ENCODE assay signal across 17 cellular contexts in genomic region chr1:4939266-4939665, GRCh38.
DNase-seq lines count a peak whose midpoint lies in the region; ATAC-seq, FAIRE-seq and TF ChIP-seq lines count a peak whose summit lies in the region.
"Had no signal": no experiment of that assay in that cellular context is flagged by ENCODE, and none has a peak within 500 bp of the region (broad histone marks: within the 10 kb centered on the region; RNA-seq: fewer than 3 reads in every experiment).

No MANE protein-coding gene starts in this region.

- no peak overlapping the region for H3K27ac Mint-ChIP-seq in astrocyte (ENCODE audit: unreplicated experiment)
- no peak overlapping the region for H3K27ac Mint-ChIP-seq in activated CD4-positive, alpha-beta memory T cell treated with anti-CD3 and anti-CD28 coated beads, Interleukin-2, amount 10 ng/mL, durations not matched to agents 7 days and 5 days
- H3K27ac Mint-ChIP-seq in activated naive CD4-positive, alpha-beta T cell treated with anti-CD3 and anti-CD28 coated beads, Interleukin-2, amount 50 U/mL, for 72 hours, result no peak overlapping the region
- no peak overlapping the region for H3K27ac Mint-ChIP-seq in effector memory CD8-positive, alpha-beta T cell

- H3K9me3 Mint-ChIP-seq in astrocyte (ENCODE audit: unreplicated experiment), result peaks cover 3% of the 10 kb centered on the region
- peaks cover 23% of the 10 kb centered on the region for H3K9me3 Mint-ChIP-seq in activated CD4-positive, alpha-beta memory T cell treated with anti-CD3 and anti-CD28 coated beads, Interleukin-2, amount 10 ng/mL, durations not matched to agents 7 days and 5 days
- H3K9me3 Mint-ChIP-seq in activated naive CD4-positive, alpha-beta T cell treated with anti-CD3 and anti-CD28 coated beads, Interleukin-2, amount 50 U/mL, for 72 hours, result peaks cover 10 to 12% of the 10 kb centered on the region in 2 donors
- H3K9me3 Mint-ChIP-seq in effector memory CD8-positive, alpha-beta T cell, result peaks cover 8 to 12% of the 10 kb centered on the region in 2 donors

- H3K36me3 Mint-ChIP-seq in astrocyte (ENCODE audit: low read depth, unreplicated experiment), result no peaks in the 10 kb centered on the region
- H3K36me3 Mint-ChIP-seq in activated CD4-positive, alpha-beta memory T cell treated with anti-CD3 and anti-CD28 coated beads, Interleukin-2, amount 10 ng/mL, durations not matched to agents 7 days and 5 days (ENCODE audit: low read depth), result no peaks in the 10 kb centered on the region
- H3K36me3 Mint-ChIP-seq in activated naive CD4-positive, alpha-beta T cell treated with anti-CD3 and anti-CD28 coated beads, Interleukin-2, amount 50 U/mL, for 72 hours, result peaks cover 0 to 6% of the 10 kb centered on the region in 2 donors
- H3K36me3 Mint-ChIP-seq in effector memory CD8-positive, alpha-beta T cell (ENCODE audit: insufficient read depth), result no peaks in the 10 kb centered on the region

- TF ChIP-seq RAD21 in A549 (conservative IDR thresholded peaks at IDR 0.05 in 1 of 2, IDR thresholded peaks at IDR 0.05 in 1 of 2), result no peak

- in situ Hi-C loops in GM13976 (cut with MboI; ENCODE audit: low sequenced_read_pairs, unreplicated experiment), result no loop called here

- no peak for TF ChIP-seq EP300 in A549 (IDR thresholded peaks at IDR 0.05)

- no peak for ATAC-seq in A549
- no peak for ATAC-seq in activated naive CD4-positive, alpha-beta T cell treated with anti-CD3 and anti-CD28 coated beads, Interleukin-2, amount 50 U/mL, for 72 hours
- ATAC-seq in effector memory CD8-positive, alpha-beta T cell (replicated peaks), result no peak

- no peak overlapping the region for H3K9ac ChIP-seq in astrocyte (ENCODE audit: low read length)
- H3K9ac ChIP-seq: BLaER1 treated with 17β-estradiol and CSF1 and Interleukin-3, amounts not matched to agents 10 nM and 100 nM had no signal

- H3K4me1 Mint-ChIP-seq in astrocyte (ENCODE audit: low read depth, unreplicated experiment), result no peaks in the 10 kb centered on the region
- no peaks in the 10 kb centered on the region for H3K4me1 Mint-ChIP-seq in activated CD4-positive, alpha-beta memory T cell treated with anti-CD3 and anti-CD28 coated beads, Interleukin-2, amount 10 ng/mL, durations not matched to agents 7 days and 5 days
- no peaks in the 10 kb centered on the region for H3K4me1 Mint-ChIP-seq in effector memory CD8-positive, alpha-beta T cell (ENCODE audit: low read depth in 2 of 2)

- H3K27me3 Mint-ChIP-seq in astrocyte (ENCODE audit: low read depth, unreplicated experiment), result peaks cover 11% of the 10 kb centered on the region
- H3K27me3 Mint-ChIP-seq in activated CD4-positive, alpha-beta memory T cell treated with anti-CD3 and anti-CD28 coated beads, Interleukin-2, amount 10 ng/mL, durations not matched to agents 7 days and 5 days, result no peaks in the 10 kb centered on the region
- H3K27me3 Mint-ChIP-seq in effector memory CD8-positive, alpha-beta T cell, result peaks cover 28 to 38% of the 10 kb centered on the region in 2 donors

- no peaks in the 10 kb centered on the region for H3K4me1 ChIP-seq in A549
- H3K4me1 ChIP-seq in astrocyte (ENCODE audit: insufficient read depth, low read length), result no peaks in the 10 kb centered on the region
- H3K4me1 ChIP-seq: BLaER1 treated with 17β-estradiol and CSF1 and Interleukin-3, amounts not matched to agents 10 nM and 100 nM; SJSA1 had no signal

- no peak for TF ChIP-seq POLR2A in A549 (IDR thresholded peaks at IDR 0.05; ENCODE audit: low read length)
- no peak for TF ChIP-seq POLR2A in H54 (IDR thresholded peaks at IDR 0.05; ENCODE audit: low read depth, low read length)

- TF ChIP-seq CTCF in A549 (IDR thresholded peaks at IDR 0.05), result no peak
- no peak for TF ChIP-seq CTCF in astrocyte (IDR thresholded peaks at IDR 0.05; ENCODE audit: insufficient read depth, low read depth, low read length)
- TF ChIP-seq CTCF in fibroblast of the aortic adventitia (IDR thresholded peaks at IDR 0.05; ENCODE audit: insufficient read depth, low read length), result no peak
- no peak for TF ChIP-seq CTCF in GM13976 (IDR thresholded peaks at IDR 0.05; ENCODE audit: borderline replicate concordance, control extremely low read depth, extremely low read depth, insufficient read depth, missing control alignments)

- H3K79me2 ChIP-seq in astrocyte (ENCODE audit: insufficient read depth, low read length), result no peaks in the 10 kb centered on the region

- no peak overlapping the region for H3K4me3 ChIP-seq in A549
- H3K4me3 ChIP-seq in astrocyte (ENCODE audit: insufficient read depth, low read depth, low read length), result no peak overlapping the region
- H3K4me3 ChIP-seq in fibroblast of the aortic adventitia (ENCODE audit: low read depth, low read length), result no peak overlapping the region
- H3K4me3 ChIP-seq: BLaER1 treated with 17β-estradiol and CSF1 and Interleukin-3, amounts not matched to agents 10 nM and 100 nM; SJSA1 had no signal

- H4K20me1 ChIP-seq in astrocyte (ENCODE audit: insufficient read depth, low read length), result no peaks in the 10 kb centered on the region

- H3K9me3 ChIP-seq in A549 (no peaks in the 10 kb centered on the region), astrocyte (ENCODE audit: insufficient read depth, low read depth, low read length) (peaks cover 30% of the 10 kb centered on the region)

- H3K36me3 ChIP-seq in astrocyte (ENCODE audit: insufficient read depth, low read length), result no peaks in the 10 kb centered on the region
- H3K36me3 ChIP-seq: BLaER1 treated with 17β-estradiol and CSF1 and Interleukin-3, amounts not matched to agents 10 nM and 100 nM; SJSA1 had no signal

- CTCF ChIA-PET in A549 (lab: Yijun Ruan, JAX), result no interaction called here
- CTCF ChIA-PET in activated CD4-positive, alpha-beta memory T cell treated with anti-CD3 and anti-CD28 coated beads, Interleukin-2, amount 10 ng/mL, durations not matched to agents 7 days and 5 days (lab: Charles Lee), result no interaction called here

- no peak overlapping the region for H3K4me2 ChIP-seq in A549
- no peak overlapping the region for H3K4me2 ChIP-seq in astrocyte (ENCODE audit: low read length)
- H3K4me2 ChIP-seq: BLaER1 treated with 17β-estradiol and CSF1 and Interleukin-3, amounts not matched to agents 10 nM and 100 nM had no signal

- H3K27ac ChIP-seq in A549 (no peak overlapping the region), astrocyte (ENCODE audit: low read depth, low read length) (no peak overlapping the region)
- H3K27ac ChIP-seq: BLaER1 treated with 17β-estradiol and CSF1 and Interleukin-3, amounts not matched to agents 10 nM and 100 nM; SJSA1 had no signal

- POLR2A ChIA-PET in A549 (lab: Yijun Ruan, JAX), result no interaction called here
- POLR2A ChIA-PET in activated CD4-positive, alpha-beta memory T cell treated with anti-CD3 and anti-CD28 coated beads, Interleukin-2, amount 10 ng/mL, durations not matched to agents 7 days and 5 days (lab: Charles Lee), result no interaction called here

- H2AFZ ChIP-seq in astrocyte (ENCODE audit: low read depth, low read length), result no peak overlapping the region

- H3K27me3 ChIP-seq in astrocyte (ENCODE audit: insufficient read depth, low read length), result no peaks in the 10 kb centered on the region
- H3K27me3 ChIP-seq: BLaER1 treated with 17β-estradiol and CSF1 and Interleukin-3, amounts not matched to agents 10 nM and 100 nM; SJSA1 had no signal

- FAIRE-seq in A549 (lab: Jason Lieb, UNC), result peak; percentile 94
- peak; percentile 80 for FAIRE-seq in H54 (lab: Jason Lieb, UNC)
- FAIRE-seq in astrocyte (lab: Jason Lieb, UNC), result peak; percentile 94
- FAIRE-seq: G401.6 had no signal

- WGBS in A549 (ENCODE audit: missing lambda C conversion rate), result 35% methylated on average over 6 of the region's 6 CpGs

- DNase-seq in A549 (ENCODE audit: low read depth in 1 of 2, low spot score in 1 of 2) (no peak), H54 (ENCODE audit: insufficient read length, low spot score) (no peak), astrocyte (ENCODE audit: low read depth) (peak; percentile 5), fibroblast of the aortic adventitia (ENCODE audit: low read depth) (peak; percentile 1), GM13976 (ENCODE audit: low spot score) (no peak)
- no peak for DNase-seq in activated CD4-positive, alpha-beta memory T cell treated with anti-CD3 and anti-CD28 coated beads, Interleukin-2, amount 10 ng/mL, durations not matched to agents 7 days and 5 days
- DNase-seq in activated naive CD4-positive, alpha-beta T cell treated with anti-CD3 and anti-CD28 coated beads, Interleukin-2, amount 50 U/mL, for 72 hours (ENCODE audit: low spot score in 2 of 2), result no peak
- no peak for DNase-seq in effector memory CD8-positive, alpha-beta T cell
- DNase-seq: 8988T; DMS79; NCI-H1436 treated with DMSO at 0.1 percent for 48 hours; NCI-H2081 treated with DMSO at 0.1 percent for 48 hours; NCI-H526; NK-92 treated with Interleukin-12 subunit alpha and Interleukin-12 subunit beta, amount 100 ng/mL, for 24 hours had no signal

- no peak overlapping the region for H3K4me3 Mint-ChIP-seq in astrocyte (ENCODE audit: unreplicated experiment)
- H3K4me3 Mint-ChIP-seq in activated CD4-positive, alpha-beta memory T cell treated with anti-CD3 and anti-CD28 coated beads, Interleukin-2, amount 10 ng/mL, durations not matched to agents 7 days and 5 days, result no peak overlapping the region
- H3K4me3 Mint-ChIP-seq in effector memory CD8-positive, alpha-beta T cell, result no peak overlapping the region

TF ChIP-seq in A549, 52 proteins besides CTCF, POLR2A, EP300 and RAD21:
- TF ChIP-seq KDM5A (IDR thresholded peaks at IDR 0.05), result no peak
- no peak for TF ChIP-seq PBX3 (IDR thresholded peaks at IDR 0.05)
- no peak for TF ChIP-seq FOXS1 (CRISPR knock-in tag; IDR thresholded peaks at IDR 0.05)
- TF ChIP-seq HMGXB4 (CRISPR knock-in tag; IDR thresholded peaks at IDR 0.05; ENCODE audit: borderline replicate concordance), result no peak
TF ChIP-seq in A549: peak in this region for 0.

Comparison
In these comparisons a context has a peak if more than half of its experiments do, and no peak if none do; other contexts are left out.
1. DNase-seq: peak in astrocyte (single experiment) and fibroblast of the aortic adventitia (single experiment); none in A549 (0 of 2), H54 (single experiment), GM13976 (single experiment), activated CD4-positive, alpha-beta memory T cell treated with anti-CD3 and anti-CD28 coated beads, Interleukin-2, amount 10 ng/mL, durations not matched to agents 7 days and 5 days (single experiment), activated naive CD4-positive, alpha-beta T cell treated with anti-CD3 and anti-CD28 coated beads, Interleukin-2, amount 50 U/mL, for 72 hours (0 of 2) and effector memory CD8-positive, alpha-beta T cell (0 of 3).